Comparison of ENCODE assay signal across 3 cellular contexts in the genomic region with DNA sequence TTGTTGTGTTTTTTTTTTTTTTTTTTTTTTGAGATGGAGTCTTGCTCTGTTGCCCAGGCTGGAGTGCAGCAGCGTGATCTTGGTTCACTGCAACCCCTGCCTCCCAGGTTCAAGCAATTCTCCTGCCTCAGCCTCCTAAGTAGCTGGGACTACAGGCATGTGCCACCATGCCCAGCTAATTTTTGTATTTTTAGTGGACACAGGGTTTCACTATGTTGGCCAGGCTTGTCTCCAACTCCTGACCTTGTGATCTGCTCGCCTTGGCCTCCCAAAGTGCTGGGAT.
TF ChIP-seq lines count a peak whose summit lies in the region.
"Not testable (repeated sequence)": the region's sequence is repeated elsewhere in the genome, so short reads cannot be mapped to it uniquely, and the experiment has no call there.

No MANE protein-coding gene starts in this region.

TF ChIP-seq in HEK293, 187 proteins besides CTCF, POLR2A, EP300 and RAD21:
- TF ChIP-seq ZNF121 (tag by site-specific recombination; IDR thresholded peaks at IDR 0.05) = peak; percentile 74

TF ChIP-seq in K562, 482 proteins besides CTCF, POLR2A, EP300 and RAD21:
- 0 out of 2 replicates have a peak, but pooled peaks have one; percentile 20 for TF ChIP-seq ZNF121 (CRISPR knock-in tag; conservative IDR thresholded peaks at IDR 0.05)

TF ChIP-seq in HepG2, 621 proteins besides CTCF, POLR2A, EP300 and RAD21:
- peak; percentile 59; the same call in 1 of the 2 replicates for TF ChIP-seq RCOR2 (CRISPR knock-in tag; IDR thresholded peaks at IDR 0.05)
- 0 out of 2 replicates have a peak, but pooled peaks have one; percentile 5 for TF ChIP-seq FOXA3 (CRISPR knock-in tag; IDR thresholded peaks at IDR 0.05)
- peak; percentile 99 for TF ChIP-seq ZNF121 (CRISPR knock-in tag; IDR thresholded peaks at IDR 0.05)
- 0 out of 2 replicates have a peak, but pooled peaks have one; percentile 24 for TF ChIP-seq ZNF136 (CRISPR knock-in tag; IDR thresholded peaks at IDR 0.05; ENCODE audit: low read depth)
- TF ChIP-seq, protein P1, sequence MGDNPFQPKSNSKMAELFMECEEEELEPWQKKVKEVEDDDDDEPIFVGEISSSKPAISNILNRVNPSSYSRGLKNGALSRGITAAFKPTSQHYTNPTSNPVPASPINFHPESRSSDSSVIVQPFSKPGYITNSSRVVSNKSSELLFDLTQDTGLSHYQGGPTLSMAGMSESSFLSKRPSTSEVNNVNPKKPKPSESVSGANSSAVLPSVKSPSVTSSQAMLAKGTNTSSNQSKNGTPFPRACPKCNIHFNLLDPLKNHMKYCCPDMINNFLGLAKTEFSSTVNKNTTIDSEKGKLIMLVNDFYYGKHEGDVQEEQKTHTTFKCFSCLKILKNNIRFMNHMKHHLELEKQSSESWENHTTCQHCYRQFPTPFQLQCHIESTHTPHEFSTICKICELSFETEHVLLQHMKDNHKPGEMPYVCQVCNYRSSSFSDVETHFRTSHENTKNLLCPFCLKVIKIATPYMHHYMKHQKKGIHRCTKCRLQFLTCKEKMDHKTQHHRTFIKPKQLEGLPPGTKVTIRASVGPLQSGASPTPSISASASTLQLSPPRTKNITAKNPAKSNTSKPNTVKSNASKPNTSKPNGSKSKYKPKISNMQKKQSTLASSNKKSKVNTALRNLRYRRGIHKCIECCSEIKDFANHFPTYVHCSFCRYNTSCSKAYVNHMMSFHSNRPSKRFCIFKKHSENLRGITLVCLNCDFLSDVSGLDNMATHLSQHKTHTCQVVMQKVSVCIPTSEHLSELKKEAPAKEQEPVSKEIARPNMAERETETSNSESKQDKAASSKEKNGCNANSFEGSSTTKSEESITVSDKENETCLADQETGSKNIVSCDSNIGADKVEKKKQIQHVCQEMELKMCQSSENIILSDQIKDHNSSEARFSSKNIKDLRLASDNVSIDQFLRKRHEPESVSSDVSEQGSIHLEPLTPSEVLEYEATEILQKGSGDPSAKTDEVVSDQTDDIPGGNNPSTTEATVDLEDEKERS (CRISPR knock-in tag; IDR thresholded peaks at IDR 0.05) = peak; percentile 45; the same call in 1 of the 2 replicates
- TF ChIP-seq ZNF292 (CRISPR knock-in tag; IDR thresholded peaks at IDR 0.05; ENCODE audit: borderline replicate concordance, low read depth) = 0 out of 2 replicates have a peak, but pooled peaks have one; percentile 31
- TF ChIP-seq FOXP1 (IDR thresholded peaks at IDR 0.05); LCORL (CRISPR knock-in tag; IDR thresholded peaks at IDR 0.05): not testable (repeated sequence)
- 0 out of 2 replicates have a peak, but pooled peaks have one; percentile 4 for TF ChIP-seq FOXP1 (CRISPR knock-in tag; IDR thresholded peaks at IDR 0.05)
- TF ChIP-seq ZNF362 (CRISPR knock-in tag; IDR thresholded peaks at IDR 0.05; ENCODE audit: borderline replicate concordance) = peak; percentile 97
- TF ChIP-seq ZNF460 (CRISPR knock-in tag; IDR thresholded peaks at IDR 0.05; ENCODE audit: borderline replicate concordance) = peak; percentile 90
- TF ChIP-seq YEATS4 (CRISPR knock-in tag; IDR thresholded peaks at IDR 0.05; ENCODE audit: borderline replicate concordance) = 0 out of 2 replicates have a peak, but pooled peaks have one; percentile 25
- peak; percentile 8; the same call in 1 of the 2 replicates for TF ChIP-seq KDM1A (CRISPR knock-in tag; IDR thresholded peaks at IDR 0.05)
- peak; percentile 73; the same call in 1 of the 2 replicates for TF ChIP-seq SALL1 (CRISPR knock-in tag; IDR thresholded peaks at IDR 0.05)
- 0 out of 2 replicates have a peak, but pooled peaks have one; percentile 45 for TF ChIP-seq LCORL (IDR thresholded peaks at IDR 0.05)
- peak; percentile 77; the same call in 1 of the 2 replicates for TF ChIP-seq ZMYM2 (CRISPR knock-in tag; IDR thresholded peaks at IDR 0.05)
- TF ChIP-seq ZMYM3 (CRISPR knock-in tag; IDR thresholded peaks at IDR 0.05) = peak; percentile 81
- TF ChIP-seq, protein P2, sequence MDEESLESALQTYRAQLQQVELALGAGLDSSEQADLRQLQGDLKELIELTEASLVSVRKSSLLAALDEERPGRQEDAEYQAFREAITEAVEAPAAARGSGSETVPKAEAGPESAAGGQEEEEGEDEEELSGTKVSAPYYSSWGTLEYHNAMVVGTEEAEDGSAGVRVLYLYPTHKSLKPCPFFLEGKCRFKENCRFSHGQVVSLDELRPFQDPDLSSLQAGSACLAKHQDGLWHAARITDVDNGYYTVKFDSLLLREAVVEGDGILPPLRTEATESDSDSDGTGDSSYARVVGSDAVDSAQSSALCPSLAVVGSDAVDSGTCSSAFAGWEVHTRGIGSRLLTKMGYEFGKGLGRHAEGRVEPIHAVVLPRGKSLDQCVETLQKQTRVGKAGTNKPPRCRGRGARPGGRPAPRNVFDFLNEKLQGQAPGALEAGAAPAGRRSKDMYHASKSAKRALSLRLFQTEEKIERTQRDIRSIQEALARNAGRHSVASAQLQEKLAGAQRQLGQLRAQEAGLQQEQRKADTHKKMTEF (CRISPR knock-in tag; IDR thresholded peaks at IDR 0.05) = peak; percentile 29; the same call in 1 of the 2 replicates
- 0 out of 2 replicates have a peak, but pooled peaks have one; percentile 29 for TF ChIP-seq POGZ (CRISPR knock-in tag; IDR thresholded peaks at IDR 0.05)
- 0 out of 2 replicates have a peak, but pooled peaks have one; percentile 17 for TF ChIP-seq ZNF710 (CRISPR knock-in tag; IDR thresholded peaks at IDR 0.05; ENCODE audit: borderline replicate concordance)
TF ChIP-seq in HepG2: peak in this region for 18; not testable (repeated sequence) for 603.
